9 cellular contexts compared by ENCODE assay signal in the genomic region with DNA sequence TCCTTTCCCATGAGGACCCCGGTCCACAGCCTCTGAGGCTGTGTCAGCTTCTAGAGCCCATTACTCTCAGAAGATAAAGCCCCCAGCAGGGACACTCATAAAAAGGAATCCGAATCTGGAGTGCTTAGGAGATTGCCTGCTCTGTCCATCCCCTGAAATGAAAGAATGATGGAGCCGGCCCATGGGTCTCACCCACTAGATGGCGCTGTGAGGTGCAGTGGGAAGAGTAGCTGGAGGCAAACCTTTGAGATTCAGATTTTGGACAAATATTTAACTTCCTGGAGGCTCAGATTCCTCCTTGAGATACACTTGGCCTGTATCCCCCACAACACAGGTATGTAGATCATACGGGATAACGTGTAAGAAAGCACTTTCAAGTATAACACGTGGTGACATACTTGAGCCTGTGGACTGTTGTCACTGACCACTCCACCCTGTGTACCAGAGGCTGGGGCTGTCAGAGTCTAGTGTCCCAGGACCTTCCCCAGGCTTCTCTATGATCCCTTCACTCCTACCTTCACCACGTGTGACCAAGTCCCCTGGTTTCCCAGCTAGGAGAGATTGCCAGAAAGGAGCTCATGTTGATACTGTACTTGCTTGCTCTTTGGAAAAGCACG. TPM values are rescaled to one million over a fixed set of nuclear protein-coding genes. Genes with fewer than 3 reads are reported as not detected.
DNase-seq lines count a peak whose midpoint lies in the region; ATAC-seq and TF ChIP-seq lines count a peak whose summit lies in the region.
"Had no signal": no experiment of that assay in that cellular context is flagged by ENCODE, and none has a peak within 500 bp of the region (broad histone marks: within the 10 kb centered on the region; RNA-seq: fewer than 3 reads in every experiment).

No MANE protein-coding gene starts in this region.

- H3K4me3 ChIP-seq in right atrium auricular region = no peak overlapping the region

- H3K27ac Mint-ChIP-seq in activated T-helper 17 cell treated with anti-CD3 and anti-CD28 coated beads, Interleukin-2, amount 50 U/mL, for 72 hours = peak overlapping the region; percentile 36
- H3K27ac Mint-ChIP-seq: T-helper 1 cell treated with Interleukin-12 subunit alpha and Interleukin-12 subunit beta and Interleukin-4 antibody, amounts not matched to agents 30 μg/mL and 1 μg/mL, for 36 hours had no signal

- no peaks in the 10 kb centered on the region for H3K4me1 ChIP-seq in right atrium auricular region

- peak; percentile 62 for DNase-seq in GM10266 (ENCODE audit: extremely low spot score)
- DNase-seq in NCI-H748 treated with DMSO at 0.1 percent for 48 hours (lab: John Stamatoyannopoulos, UW) = peak; percentile 18
- DNase-seq in right atrium auricular region (ENCODE audit: low spot score) = no peak
- peak; percentile 37 to 45 (median 41) for DNase-seq in stimulated activated CD4-positive, alpha-beta T cell treated with anti-CD3 and anti-CD28 coated beads, TNF-alpha, amount 100 ng/mL, for 4 hours (ENCODE audit: low read depth in 3 of 3)

- no peaks in the 10 kb centered on the region for H3K36me3 ChIP-seq in right atrium auricular region

- no peaks in the 10 kb centered on the region for H3K27me3 Mint-ChIP-seq in activated T-helper 17 cell treated with anti-CD3 and anti-CD28 coated beads, Interleukin-2, amount 50 U/mL, for 72 hours

- no peaks in the 10 kb centered on the region for H3K27me3 ChIP-seq in right atrium auricular region

- ATAC-seq in activated T-helper 17 cell treated with anti-CD3 and anti-CD28 coated beads, Interleukin-2, amount 50 U/mL, for 72 hours (replicated peaks) = peak; percentile 72
- ATAC-seq in GM21447 (IDR thresholded peaks at IDR 0.05; ENCODE audit: unreplicated experiment) (no peak), GM19463 (IDR thresholded peaks at IDR 0.05; ENCODE audit: unreplicated experiment) (no peak), GM21576 (IDR thresholded peaks at IDR 0.05; ENCODE audit: unreplicated experiment) (no peak)

- peaks cover 0 to 8% of the 10 kb centered on the region in 2 donors for H3K9me3 ChIP-seq in right atrium auricular region

- H3K9me3 Mint-ChIP-seq in activated T-helper 17 cell treated with anti-CD3 and anti-CD28 coated beads, Interleukin-2, amount 50 U/mL, for 72 hours = peaks cover 7% of the 10 kb centered on the region
- H3K9me3 Mint-ChIP-seq: T-helper 1 cell treated with Interleukin-12 subunit alpha and Interleukin-12 subunit beta and Interleukin-4 antibody, amounts not matched to agents 30 μg/mL and 1 μg/mL, for 36 hours had no signal

- no peaks in the 10 kb centered on the region for H3K4me1 Mint-ChIP-seq in activated T-helper 17 cell treated with anti-CD3 and anti-CD28 coated beads, Interleukin-2, amount 50 U/mL, for 72 hours

- H3K36me3 Mint-ChIP-seq in activated T-helper 17 cell treated with anti-CD3 and anti-CD28 coated beads, Interleukin-2, amount 50 U/mL, for 72 hours (ENCODE audit: low read depth) = peaks cover 11% of the 10 kb centered on the region

- H3K27ac ChIP-seq in right atrium auricular region = no peak overlapping the region

- peak; percentile 79 for TF ChIP-seq CTCF in GM10266 (IDR thresholded peaks at IDR 0.05; ENCODE audit: control insufficient read depth, insufficient read depth, low read depth, missing control alignments)
- peak; percentile 13 to 55 for TF ChIP-seq CTCF in right atrium auricular region (IDR thresholded peaks at IDR 0.05)

- H3K4me3 Mint-ChIP-seq in activated T-helper 17 cell treated with anti-CD3 and anti-CD28 coated beads, Interleukin-2, amount 50 U/mL, for 72 hours = no peak overlapping the region
- H3K4me3 Mint-ChIP-seq: T-helper 1 cell treated with Interleukin-12 subunit alpha and Interleukin-12 subunit beta and Interleukin-4 antibody, amounts not matched to agents 30 μg/mL and 1 μg/mL, for 36 hours had no signal

RNA-seq across cellular contexts. Expression of a gene that starts 32.3 kb away (rescaled TPM):
- 10 to 100 TPM; 21.3 to 23.6 TPM for total RNA-seq in activated T-helper 17 cell treated with anti-CD3 and anti-CD28 coated beads, Interleukin-2, amount 50 U/mL, for 72 hours
- 10 to 100 TPM; 13.9 to 14.5 TPM for total RNA-seq in right atrium auricular region

RNA-seq across cellular contexts. Expression of a gene that starts 37.0 kb away (rescaled TPM):
- not detected for total RNA-seq in activated T-helper 17 cell treated with anti-CD3 and anti-CD28 coated beads, Interleukin-2, amount 50 U/mL, for 72 hours
- total RNA-seq in right atrium auricular region = not detected

RNA-seq across cellular contexts. Expression of a gene that starts 47.9 kb away (rescaled TPM):
- total RNA-seq in activated T-helper 17 cell treated with anti-CD3 and anti-CD28 coated beads, Interleukin-2, amount 50 U/mL, for 72 hours = 1 to 10 TPM in 1 of 2 donors, under 1 TPM in 1; 0.95 to 1.2 TPM
- under 1 TPM; 0.31 to 0.63 TPM for total RNA-seq in right atrium auricular region
